25 cellular contexts compared by ENCODE assay signal in the genomic region with DNA sequence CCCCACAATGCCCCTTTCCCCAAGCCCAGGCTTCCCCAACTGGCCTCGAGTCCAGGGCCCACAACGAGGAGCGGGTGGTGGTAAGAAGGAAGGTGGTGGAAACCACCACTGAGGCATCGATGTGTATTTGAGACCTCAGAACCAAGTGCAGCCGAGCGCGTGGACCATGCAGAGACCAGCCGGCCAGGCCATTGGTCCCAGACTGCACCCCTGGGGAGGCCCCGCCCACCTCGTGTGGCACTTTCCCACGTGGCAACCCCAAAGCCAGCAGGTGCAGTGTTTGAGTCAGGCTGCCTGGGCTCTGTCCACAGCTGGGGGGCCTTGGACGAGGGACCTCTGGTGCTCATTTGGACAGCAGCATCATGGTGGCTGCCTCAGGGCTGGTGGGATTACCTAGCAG. TPM values are rescaled to one million over a fixed set of nuclear protein-coding genes. Genes with fewer than 3 reads are reported as not detected.
"Had no signal": no experiment of that assay in that cellular context is flagged by ENCODE, and none has a peak within 500 bp of the region (broad histone marks: within the 10 kb centered on the region; RNA-seq: fewer than 3 reads in every experiment).

No MANE protein-coding gene starts in this region.

- H3K27ac Mint-ChIP-seq: activated CD4-positive, alpha-beta T cell treated with anti-CD3 and anti-CD28 coated beads, Interleukin-2, amount 10 ng/mL, durations not matched to agents 24 days and 14 days; activated naive CD4-positive, alpha-beta T cell treated with anti-CD3 and anti-CD28 coated beads, Interleukin-2, amount 50 U/mL, for 24 hours; T-helper 1 cell treated with Interleukin-12 subunit alpha and Interleukin-12 subunit beta and Interleukin-4 antibody, amounts not matched to agents 30 μg/mL and 1 μg/mL, for 36 hours; WTC11 had no signal

- ATAC-seq: body of pancreas, Panc1, WTC11 had no signal

- H3K27me3 ChIP-seq: ascending aorta, body of pancreas had no signal

- H3K4me3 Mint-ChIP-seq: activated CD4-positive, alpha-beta T cell treated with anti-CD3 and anti-CD28 coated beads, Interleukin-2, amount 10 ng/mL, durations not matched to agents 24 days and 14 days; activated naive CD4-positive, alpha-beta T cell treated with anti-CD3 and anti-CD28 coated beads, Interleukin-2, amount 50 U/mL, for 24 hours; T-helper 1 cell treated with Interleukin-12 subunit alpha and Interleukin-12 subunit beta and Interleukin-4 antibody, amounts not matched to agents 30 μg/mL and 1 μg/mL, for 36 hours; WTC11 had no signal

- H3K27ac ChIP-seq: ascending aorta, SJSA1 had no signal

- DNase-seq: activated CD4-positive, alpha-beta T cell treated with anti-CD3 and anti-CD28 coated beads, Interleukin-2, amount 10 ng/mL, durations not matched to agents 24 days and 14 days; activated CD4-positive, alpha-beta T cell treated with anti-CD3 and anti-CD28 coated beads, Interleukin-2, amount 50 U/mL, for 48 hours; activated CD4-positive, CD25-positive, alpha-beta regulatory T cell treated with anti-CD3 and anti-CD28 coated beads, Interleukin-2, amount 50 U/mL, for 72 hours; activated CD8-positive, alpha-beta memory T cell treated with anti-CD3 and anti-CD28 coated beads for 24 hours; central memory CD4-positive, alpha-beta T cell; Karpas-422; NCI-H1092; NCI-H1417; NCI-H1694; NCI-H2029 treated with DMSO at 0.1 percent for 48 hours; NCI-H345; NCI-H510A; NCI-H526 treated with DMSO at 0.1 percent for 48 hours; NCI-H82; NK-92 treated with Interleukin-12 subunit alpha and Interleukin-12 subunit beta, amount 100 ng/mL, for 24 hours; OCI-M1; Right ventricle myocardium superior; RPMI8226 had no signal

- H3K36me3 Mint-ChIP-seq: activated naive CD4-positive, alpha-beta T cell treated with anti-CD3 and anti-CD28 coated beads, Interleukin-2, amount 50 U/mL, for 24 hours; WTC11 had no signal

- H3K9me3 ChIP-seq: ascending aorta, body of pancreas, SJSA1 had no signal

- H3K36me3 ChIP-seq: ascending aorta, SJSA1 had no signal

- H3K9me3 Mint-ChIP-seq: activated CD4-positive, alpha-beta T cell treated with anti-CD3 and anti-CD28 coated beads, Interleukin-2, amount 10 ng/mL, durations not matched to agents 24 days and 14 days; activated naive CD4-positive, alpha-beta T cell treated with anti-CD3 and anti-CD28 coated beads, Interleukin-2, amount 50 U/mL, for 24 hours; T-helper 1 cell treated with Interleukin-12 subunit alpha and Interleukin-12 subunit beta and Interleukin-4 antibody, amounts not matched to agents 30 μg/mL and 1 μg/mL, for 36 hours; WTC11 had no signal

- H3K4me3 ChIP-seq: ascending aorta, body of pancreas, SJSA1 had no signal

RNA-seq across cellular contexts. Expression of a gene that starts 28.1 kb away (rescaled TPM):
- total RNA-seq: activated CD4-positive, alpha-beta T cell treated with anti-CD3 and anti-CD28 coated beads, Interleukin-2, amount 10 ng/mL, durations not matched to agents 24 days and 14 days had no signal
